1 cellular context compared by ENCODE assay signal in the genomic region with DNA sequence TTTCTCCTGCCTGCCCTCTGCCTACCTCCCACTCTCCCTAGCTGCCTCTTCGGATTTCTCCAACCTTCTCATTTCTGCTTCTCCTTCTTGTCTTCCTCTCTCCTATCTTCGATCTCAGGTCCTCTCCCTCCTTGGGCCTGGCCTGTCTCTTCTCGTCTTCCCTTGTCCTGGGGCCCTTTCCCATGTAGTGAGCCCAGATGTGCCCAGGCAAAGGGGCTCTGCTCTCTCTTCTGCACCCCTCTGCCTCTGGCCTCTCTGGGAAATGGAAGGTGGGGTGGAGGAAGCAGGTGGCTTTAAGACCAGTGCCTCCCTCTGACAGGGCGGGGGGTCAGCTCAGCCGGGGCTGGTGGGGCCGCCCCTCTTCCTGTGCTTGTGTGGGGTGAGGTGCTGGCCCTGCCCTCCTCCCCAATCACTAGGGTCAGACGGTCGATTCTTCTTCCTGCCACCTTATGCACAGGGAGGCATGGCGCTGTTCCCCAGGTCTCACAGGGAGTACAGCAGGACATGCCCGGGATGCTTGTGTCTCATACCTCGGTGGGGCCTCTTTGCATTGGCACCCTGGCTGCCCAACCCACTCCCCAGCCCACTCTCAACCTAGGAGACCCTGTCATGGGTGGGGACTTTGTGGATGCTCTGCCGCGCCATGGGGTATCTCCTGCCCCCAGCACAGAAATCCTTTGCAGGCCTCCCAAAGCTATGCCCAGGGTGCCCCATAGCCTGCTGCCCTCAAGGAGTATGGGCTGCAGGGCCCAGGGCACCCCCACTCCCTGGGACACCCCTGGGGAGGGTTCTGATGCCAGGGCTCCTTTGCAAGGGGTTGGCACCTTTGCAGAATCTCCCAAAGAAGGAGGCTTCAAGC.
TF ChIP-seq lines count a peak whose summit lies in the region.

No MANE protein-coding gene starts in this region.

TF ChIP-seq in SK-N-SH, 30 proteins besides CTCF, POLR2A, EP300 and RAD21 (continued from another document):
- TF ChIP-seq REST (IDR thresholded peaks at IDR 0.05; ENCODE audit: low read depth, low read length) (no peak), MEF2A (IDR thresholded peaks at IDR 0.05; ENCODE audit: borderline replicate concordance, low read depth) (no peak), FOXJ3 (CRISPR knock-in tag; IDR thresholded peaks at IDR 0.05) (no peak), USF1 (IDR thresholded peaks at IDR 0.05; ENCODE audit: borderline replicate concordance, low read depth) (no peak), NFIC (IDR thresholded peaks at IDR 0.05; ENCODE audit: borderline replicate concordance) (no peak), GATA2 (CRISPR knock-in tag; IDR thresholded peaks at IDR 0.05) (no peak), ELF1 (IDR thresholded peaks at IDR 0.05) (no peak), FOSL2 (IDR thresholded peaks at IDR 0.05; ENCODE audit: borderline replicate concordance, low read depth) (no peak), FOXM1 (IDR thresholded peaks at IDR 0.05; ENCODE audit: low read depth) (no peak), RFX5 (IDR thresholded peaks at IDR 0.05; ENCODE audit: low read length) (no peak), CHD2 (IDR thresholded peaks at IDR 0.05; ENCODE audit: low read length, partially characterized antibody) (no peak), RCOR1 (IDR thresholded peaks at IDR 0.05; ENCODE audit: low read length) (no peak)
- TF ChIP-seq, protein P1, sequence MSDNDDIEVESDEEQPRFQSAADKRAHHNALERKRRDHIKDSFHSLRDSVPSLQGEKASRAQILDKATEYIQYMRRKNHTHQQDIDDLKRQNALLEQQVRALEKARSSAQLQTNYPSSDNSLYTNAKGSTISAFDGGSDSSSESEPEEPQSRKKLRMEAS (IDR thresholded peaks at IDR 0.05; ENCODE audit: low read depth), result no peak
- TF ChIP-seq, protein P2, sequence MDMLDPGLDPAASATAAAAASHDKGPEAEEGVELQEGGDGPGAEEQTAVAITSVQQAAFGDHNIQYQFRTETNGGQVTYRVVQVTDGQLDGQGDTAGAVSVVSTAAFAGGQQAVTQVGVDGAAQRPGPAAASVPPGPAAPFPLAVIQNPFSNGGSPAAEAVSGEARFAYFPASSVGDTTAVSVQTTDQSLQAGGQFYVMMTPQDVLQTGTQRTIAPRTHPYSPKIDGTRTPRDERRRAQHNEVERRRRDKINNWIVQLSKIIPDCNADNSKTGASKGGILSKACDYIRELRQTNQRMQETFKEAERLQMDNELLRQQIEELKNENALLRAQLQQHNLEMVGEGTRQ (IDR thresholded peaks at IDR 0.05; ENCODE audit: borderline replicate concordance, low read depth, low read length), result no peak
- TF ChIP-seq, protein P3, sequence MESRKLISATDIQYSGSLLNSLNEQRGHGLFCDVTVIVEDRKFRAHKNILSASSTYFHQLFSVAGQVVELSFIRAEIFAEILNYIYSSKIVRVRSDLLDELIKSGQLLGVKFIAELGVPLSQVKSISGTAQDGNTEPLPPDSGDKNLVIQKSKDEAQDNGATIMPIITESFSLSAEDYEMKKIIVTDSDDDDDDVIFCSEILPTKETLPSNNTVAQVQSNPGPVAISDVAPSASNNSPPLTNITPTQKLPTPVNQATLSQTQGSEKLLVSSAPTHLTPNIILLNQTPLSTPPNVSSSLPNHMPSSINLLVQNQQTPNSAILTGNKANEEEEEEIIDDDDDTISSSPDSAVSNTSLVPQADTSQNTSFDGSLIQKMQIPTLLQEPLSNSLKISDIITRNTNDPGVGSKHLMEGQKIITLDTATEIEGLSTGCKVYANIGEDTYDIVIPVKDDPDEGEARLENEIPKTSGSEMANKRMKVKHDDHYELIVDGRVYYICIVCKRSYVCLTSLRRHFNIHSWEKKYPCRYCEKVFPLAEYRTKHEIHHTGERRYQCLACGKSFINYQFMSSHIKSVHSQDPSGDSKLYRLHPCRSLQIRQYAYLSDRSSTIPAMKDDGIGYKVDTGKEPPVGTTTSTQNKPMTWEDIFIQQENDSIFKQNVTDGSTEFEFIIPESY (IDR thresholded peaks at IDR 0.05; ENCODE audit: borderline replicate concordance, low read depth), result no peak
- TF ChIP-seq, protein P4, sequence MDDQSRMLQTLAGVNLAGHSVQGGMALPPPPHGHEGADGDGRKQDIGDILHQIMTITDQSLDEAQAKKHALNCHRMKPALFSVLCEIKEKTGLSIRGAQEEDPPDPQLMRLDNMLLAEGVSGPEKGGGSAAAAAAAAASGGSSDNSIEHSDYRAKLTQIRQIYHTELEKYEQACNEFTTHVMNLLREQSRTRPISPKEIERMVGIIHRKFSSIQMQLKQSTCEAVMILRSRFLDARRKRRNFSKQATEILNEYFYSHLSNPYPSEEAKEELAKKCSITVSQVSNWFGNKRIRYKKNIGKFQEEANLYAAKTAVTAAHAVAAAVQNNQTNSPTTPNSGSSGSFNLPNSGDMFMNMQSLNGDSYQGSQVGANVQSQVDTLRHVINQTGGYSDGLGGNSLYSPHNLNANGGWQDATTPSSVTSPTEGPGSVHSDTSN (IDR thresholded peaks at IDR 0.05), result no peak
